10 cellular contexts compared by ENCODE assay signal in the genomic region with DNA sequence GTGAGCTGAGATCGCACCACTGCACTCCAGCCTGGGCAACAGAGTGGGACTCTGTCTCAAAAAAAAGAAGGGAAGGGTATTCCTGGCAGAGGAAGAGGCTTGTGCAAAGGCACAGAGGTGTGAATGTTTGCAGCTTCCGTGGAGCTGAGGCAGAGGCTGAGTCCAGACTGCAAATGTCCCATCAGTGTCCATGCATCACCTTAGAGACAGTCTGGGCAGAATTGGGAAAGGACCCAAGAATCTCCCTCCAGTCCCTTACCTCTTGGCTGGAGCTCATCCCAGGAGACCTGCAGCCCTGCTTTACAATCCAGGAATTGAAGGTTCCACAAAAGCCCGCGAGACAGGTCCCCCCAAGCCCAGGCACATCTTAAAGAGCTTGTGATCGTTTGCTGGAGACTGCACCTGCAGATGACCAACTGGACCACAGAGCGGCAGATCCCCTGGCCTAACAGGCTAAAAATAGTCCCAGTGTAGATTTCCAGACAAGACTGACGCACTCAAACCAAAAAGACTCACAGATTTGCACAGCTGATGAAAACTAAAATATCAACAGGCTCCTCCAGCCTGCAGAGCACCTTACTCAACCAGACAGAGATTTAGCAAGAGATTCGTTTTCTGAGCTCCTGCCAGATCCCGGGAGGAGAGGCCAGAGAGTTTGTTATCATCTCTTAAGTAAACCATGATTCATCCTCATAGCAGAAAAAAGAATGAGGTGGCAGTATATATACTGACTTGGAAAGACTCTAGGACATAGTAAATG. TPM values are rescaled to one million over a fixed set of nuclear protein-coding genes. Genes with fewer than 3 reads are reported as not detected.
DNase-seq lines count a peak whose midpoint lies in the region; ATAC-seq and TF ChIP-seq lines count a peak whose summit lies in the region.
"Had no signal": no experiment of that assay in that cellular context is flagged by ENCODE, and none has a peak within 500 bp of the region (broad histone marks: within the 10 kb centered on the region; RNA-seq: fewer than 3 reads in every experiment).

No MANE protein-coding gene starts in this region.

- H3K4me1 ChIP-seq in foreskin keratinocyte, result peaks cover 4% of the 10 kb centered on the region
- peaks cover 16 to 32% (median 23%) of the 10 kb centered on the region in 3 donors for H3K4me1 ChIP-seq in skeletal muscle tissue (ENCODE audit: control insufficient read depth in 3 of 3, insufficient read depth in 3 of 3, low read length in 3 of 3)

- TF ChIP-seq CTCF in foreskin keratinocyte (conservative IDR thresholded peaks at IDR 0.05), result no peak

- ATAC-seq in foreskin keratinocyte (peak; percentile 92), GM21723 (IDR thresholded peaks at IDR 0.05; ENCODE audit: unreplicated experiment) (no peak)
- ATAC-seq in activated T-cell treated with anti-CD3 and anti-CD28 coated beads, Interleukin-2, amount 50 U/mL, for 72 hours (replicated peaks in 1 of 2), result no peak

- H3K27ac ChIP-seq in foreskin keratinocyte (no peak overlapping the region), skeletal muscle tissue (ENCODE audit: low read depth, low read length) (peak overlapping the region; percentile 71)
- H3K27ac ChIP-seq: HL-60 had no signal

- H3K4me3 Mint-ChIP-seq in activated T-cell treated with anti-CD3 and anti-CD28 coated beads, Interleukin-2, amount 50 U/mL, for 72 hours, result no peak overlapping the region
- H3K4me3 Mint-ChIP-seq: T-helper 2 cell treated with Interferon-gamma antibody and Interleukin-4, amounts not matched to agents 5 μg/mL and 100 μg/mL, for 36 hours had no signal

- H3K4me1 Mint-ChIP-seq in activated T-cell treated with anti-CD3 and anti-CD28 coated beads, Interleukin-2, amount 50 U/mL, for 72 hours (ENCODE audit: low read depth), result no peaks in the 10 kb centered on the region

- H3K27ac Mint-ChIP-seq in activated T-cell treated with anti-CD3 and anti-CD28 coated beads, Interleukin-2, amount 50 U/mL, for 72 hours, result no peak overlapping the region
- H3K27ac Mint-ChIP-seq: T-helper 2 cell treated with Interferon-gamma antibody and Interleukin-4, amounts not matched to agents 5 μg/mL and 100 μg/mL, for 36 hours had no signal

- no peaks in the 10 kb centered on the region for H3K9me3 ChIP-seq in skeletal muscle tissue (ENCODE audit: control insufficient read depth in 3 of 3, low read length in 3 of 3)

- H3K9me3 Mint-ChIP-seq in activated T-cell treated with anti-CD3 and anti-CD28 coated beads, Interleukin-2, amount 50 U/mL, for 72 hours, result no peaks in the 10 kb centered on the region
- H3K9me3 Mint-ChIP-seq: T-helper 2 cell treated with Interferon-gamma antibody and Interleukin-4, amounts not matched to agents 5 μg/mL and 100 μg/mL, for 36 hours had no signal

- H3K27me3 Mint-ChIP-seq in activated T-cell treated with anti-CD3 and anti-CD28 coated beads, Interleukin-2, amount 50 U/mL, for 72 hours (ENCODE audit: low read depth), result peaks cover 31% of the 10 kb centered on the region

- H3K36me3 ChIP-seq in skeletal muscle tissue (ENCODE audit: control insufficient read depth in 3 of 3, insufficient read depth in 3 of 3, low read length in 3 of 3), result no peaks in the 10 kb centered on the region

- H3K9ac ChIP-seq in skeletal muscle tissue (ENCODE audit: low read depth in 1 of 3, low read length in 3 of 3), result peak overlapping the region in 2 of 3 donors; percentile 38 to 68

- H3K4me3 ChIP-seq in skeletal muscle tissue (ENCODE audit: low read length in 3 of 3), result peak overlapping the region; percentile 20 to 35 (median 27)

- peaks cover 3% of the 10 kb centered on the region for H3K27me3 ChIP-seq in foreskin keratinocyte
- H3K27me3 ChIP-seq in skeletal muscle tissue (ENCODE audit: control insufficient read depth in 3 of 3, insufficient read depth in 3 of 3, low read length in 3 of 3), result no peaks in the 10 kb centered on the region

- H3K36me3 Mint-ChIP-seq in activated T-cell treated with anti-CD3 and anti-CD28 coated beads, Interleukin-2, amount 50 U/mL, for 72 hours (ENCODE audit: insufficient read depth in 2 of 2), result no peaks in the 10 kb centered on the region

- DNase-seq in GM03348 (ENCODE audit: low spot score) (peak; percentile 91), SHP77 treated with DMSO at 0.1 percent for 48 hours (lab: John Stamatoyannopoulos, UW) (peak; percentile 9), foreskin keratinocyte (peak; percentile 90 to 91), NOMO-1 treated with dmso at 0.1 percent for 144 hours (lab: John Stamatoyannopoulos, UW; ENCODE audit: unreplicated experiment) (no peak), GM19240 (ENCODE audit: insufficient read length, low spot score) (no peak)
- no peak for DNase-seq in activated T-cell treated with anti-CD3 and anti-CD28 coated beads, Interleukin-2, amount 50 U/mL, for 72 hours

RNA-seq across cellular contexts. Expression of a gene that starts 22.9 kb away (rescaled TPM):
- 0.67 and 0.78 TPM in 2 replicates for total RNA-seq in foreskin keratinocyte
- polyA plus RNA-seq in foreskin keratinocyte, result 0.99 and 1.1 TPM in 2 replicates
- 2.6 TPM for total RNA-seq in skeletal muscle tissue
- total RNA-seq in activated T-cell treated with anti-CD3 and anti-CD28 coated beads, Interleukin-2, amount 50 U/mL, for 72 hours, result under 1 TPM; 0.31 to 0.37 TPM

Comparison
In these comparisons a context has a peak if more than half of its experiments do, and no peak if none do; other contexts are left out.
1. DNase-seq: peak in GM03348 (single experiment), SHP77 treated with DMSO at 0.1 percent for 48 hours (single experiment) and foreskin keratinocyte (2 of 2); none in NOMO-1 treated with dmso at 0.1 percent for 144 hours (single experiment), GM19240 (single experiment) and activated T-cell treated with anti-CD3 and anti-CD28 coated beads, Interleukin-2, amount 50 U/mL, for 72 hours (0 of 2).